In the genomic region with DNA sequence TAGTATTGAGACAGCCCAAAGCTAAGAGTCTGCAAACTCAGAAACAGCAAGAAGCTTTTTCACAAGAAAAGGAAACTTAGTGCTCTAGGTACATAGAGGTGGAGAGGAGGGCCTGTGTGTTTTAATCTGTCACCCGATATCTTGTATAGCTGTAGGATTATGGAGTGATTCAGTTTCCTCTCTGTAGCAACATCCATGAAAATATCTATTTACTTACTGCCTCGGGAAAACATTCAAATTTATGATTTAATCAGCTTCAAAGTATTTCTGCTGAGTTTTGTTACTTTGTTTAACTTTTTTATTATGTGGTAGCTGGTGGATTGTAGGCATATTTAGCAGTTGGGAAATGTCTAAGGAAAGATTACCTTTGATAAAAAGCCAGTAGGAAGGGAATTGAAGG, we compare ENCODE assay signal across 13 cellular contexts.
DNase-seq lines count a peak whose midpoint lies in the region; ATAC-seq and TF ChIP-seq lines count a peak whose summit lies in the region.
"Had no signal": no experiment of that assay in that cellular context is flagged by ENCODE, and none has a peak within 500 bp of the region (broad histone marks: within the 10 kb centered on the region; RNA-seq: fewer than 3 reads in every experiment).

No MANE protein-coding gene starts in this region.

- BruUV-seq in Panc1 (replicated peaks; lab: Mats Ljungman, UMichigan): no TSS peak

- H3K9me3 ChIP-seq in Panc1 (ENCODE audit: control insufficient read depth, insufficient read depth, low read depth, low read length) (no peaks in the 10 kb centered on the region), stomach (no peaks in the 10 kb centered on the region)
- H3K9me3 ChIP-seq: SJSA1 had no signal

- H3K36me3 ChIP-seq in Panc1 (ENCODE audit: control insufficient read depth, insufficient read depth, low read length) (no peaks in the 10 kb centered on the region), stomach (no peaks in the 10 kb centered on the region)
- H3K36me3 ChIP-seq: SJSA1 had no signal

- no peak for TF ChIP-seq CTCF in Panc1 (IDR thresholded peaks at IDR 0.05)
- TF ChIP-seq CTCF in epithelial cell of esophagus (IDR thresholded peaks at IDR 0.05; ENCODE audit: insufficient read depth, low read depth, low read length, missing control alignments): no peak
- TF ChIP-seq CTCF in stomach (IDR thresholded peaks at IDR 0.05): no peak

- H3K4me3 ChIP-seq in Panc1 (ENCODE audit: low read depth in 2 of 2, low read length in 2 of 2): no peak overlapping the region
- no peak overlapping the region for H3K4me3 ChIP-seq in epithelial cell of esophagus (ENCODE audit: low read length)
- H3K4me3 ChIP-seq in stomach: no peak overlapping the region
- H3K4me3 ChIP-seq: SJSA1 had no signal

- POLR2A ChIA-PET in activated CD4-positive, alpha-beta T cell treated with anti-CD3 and anti-CD28 coated beads, Interleukin-2, amount 10 ng/mL, durations not matched to agents 7 days and 5 days (lab: Charles Lee): no interaction called here
- POLR2A ChIA-PET in Panc1 (lab: Charles Lee): no interaction called here

- TF ChIP-seq POLR2A in stomach (IDR thresholded peaks at IDR 0.05): no peak

- ATAC-seq in Panc1: no peak
- no peak for ATAC-seq in GM19351 (IDR thresholded peaks at IDR 0.05; ENCODE audit: unreplicated experiment)
- ATAC-seq in HG02870 (IDR thresholded peaks at IDR 0.05; ENCODE audit: unreplicated experiment): no peak

- H3K36me3 Mint-ChIP-seq in activated CD4-positive, alpha-beta T cell treated with anti-CD3 and anti-CD28 coated beads, Interleukin-2, amount 10 ng/mL, durations not matched to agents 7 days and 5 days (ENCODE audit: low read depth): no peaks in the 10 kb centered on the region
- H3K36me3 Mint-ChIP-seq: CD14-positive monocyte had no signal

- H3K27me3 Mint-ChIP-seq in activated CD4-positive, alpha-beta T cell treated with anti-CD3 and anti-CD28 coated beads, Interleukin-2, amount 10 ng/mL, durations not matched to agents 7 days and 5 days: no peaks in the 10 kb centered on the region

- peaks cover 47% of the 10 kb centered on the region for H3K4me1 Mint-ChIP-seq in activated CD4-positive, alpha-beta T cell treated with anti-CD3 and anti-CD28 coated beads, Interleukin-2, amount 10 ng/mL, durations not matched to agents 7 days and 5 days

- peak overlapping the region; percentile 34 for H3K27ac Mint-ChIP-seq in activated CD4-positive, alpha-beta T cell treated with anti-CD3 and anti-CD28 coated beads, Interleukin-2, amount 10 ng/mL, durations not matched to agents 7 days and 5 days
- H3K27ac Mint-ChIP-seq: CD14-positive monocyte had no signal

- H3K27me3 ChIP-seq in Panc1 (ENCODE audit: control insufficient read depth, insufficient read depth, low read length) (no peaks in the 10 kb centered on the region), stomach (no peaks in the 10 kb centered on the region)
- H3K27me3 ChIP-seq: SJSA1 had no signal

- H3K27ac ChIP-seq in Panc1 (ENCODE audit: low read length) (peak overlapping the region; percentile 66; the same call in 1 of the 2 replicates), stomach (peak overlapping the region in 4 of 5 donors; percentile 75 to 78 (median 75))
- H3K27ac ChIP-seq: SJSA1 had no signal

- H3K4me1 ChIP-seq in Panc1 (ENCODE audit: control insufficient read depth, insufficient read depth, low read length): peaks cover 31% of the 10 kb centered on the region
- peaks cover 6 to 56% (median 44%) of the 10 kb centered on the region in 4 donors for H3K4me1 ChIP-seq in stomach

- in situ Hi-C loops in Panc1 (cut with HindIII; ENCODE audit: low pct_unique_long_range_greater_than_20kb, low sequenced_read_pairs): no loop called here

- WGBS in stomach, 5 donors: 41 to 46% (median 44%) methylated on average over 2 of the region's 2 CpGs

- no peak overlapping the region for H3K4me3 Mint-ChIP-seq in activated CD4-positive, alpha-beta T cell treated with anti-CD3 and anti-CD28 coated beads, Interleukin-2, amount 10 ng/mL, durations not matched to agents 7 days and 5 days
- H3K4me3 Mint-ChIP-seq: CD14-positive monocyte had no signal

- no peak for TF ChIP-seq EP300 in stomach (IDR thresholded peaks at IDR 0.05)

- intact Hi-C loops in Panc1 (cut with micrococcal nuclease; ENCODE audit: unreplicated experiment): no loop called here
- intact Hi-C loops in stomach (cut with DNase I; ENCODE audit: low total_unique reads): no loop called here

- CTCF ChIA-PET in activated CD4-positive, alpha-beta T cell treated with anti-CD3 and anti-CD28 coated beads, Interleukin-2, amount 10 ng/mL, durations not matched to agents 7 days and 5 days (lab: Charles Lee): interaction anchor here (1.1 to 1.6 kb wide), 4 partner anchors 53 to 446 kb away, joined by 3 to 5 read pairs (median 4); no protein-coding TSS in a partner anchor
- CTCF ChIA-PET in Panc1 (lab: Charles Lee): interaction anchor here (1.5 to 1.6 kb wide), 2 partner anchors 53 to 445 kb away, joined by 4 to 7 read pairs; no protein-coding TSS in a partner anchor

- no peak for DNase-seq in activated CD4-positive, alpha-beta T cell treated with anti-CD3 and anti-CD28 coated beads, Interleukin-2, amount 10 ng/mL, durations not matched to agents 7 days and 5 days
- no peak for DNase-seq in activated CD4-positive, alpha-beta T cell treated with anti-CD3 and anti-CD28 coated beads, Interleukin-2, amount 50 U/mL, for 48 hours
- DNase-seq in Panc1 (ENCODE audit: low read depth, low spot score) (no peak), epithelial cell of esophagus (ENCODE audit: low read depth) (peak; percentile 78), stomach (no peak), COR-L47 (lab: John Stamatoyannopoulos, UW) (no peak)
- DNase-seq: activated CD8-positive, alpha-beta memory T cell treated with anti-CD3 and anti-CD28 coated beads, Interleukin-2, amount 50 U/mL, for 4 hours; NCI-H1092; stimulated activated naive CD4-positive, alpha-beta T cell treated with Interleukin-2 at 50 U/mL for 16 hours had no signal

- no peaks in the 10 kb centered on the region for H3K9me3 Mint-ChIP-seq in activated CD4-positive, alpha-beta T cell treated with anti-CD3 and anti-CD28 coated beads, Interleukin-2, amount 10 ng/mL, durations not matched to agents 7 days and 5 days
